ENCODE assay signal across 33 cellular contexts in genomic region chrX:809081-809480, GRCh38.
"Had no signal": no experiment of that assay in that cellular context is flagged by ENCODE, and none has a peak within 500 bp of the region (broad histone marks: within the 10 kb centered on the region; RNA-seq: fewer than 3 reads in every experiment).

No MANE protein-coding gene starts in this region.

- H3K27me3 Mint-ChIP-seq: activated B cell treated with CpG ODN at 0.5 μM for 24 hours; activated CD8-positive, alpha-beta memory T cell treated with anti-CD3 and anti-CD28 coated beads, Interleukin-2, amount 10 ng/mL, durations not matched to agents 7 days and 5 days had no signal

- H3K4me3 Mint-ChIP-seq: activated B cell treated with CpG ODN at 0.5 μM for 24 hours; activated CD4-positive, alpha-beta memory T cell treated with anti-CD3 and anti-CD28 coated beads for 36 hours; activated CD4-positive, alpha-beta T cell treated with anti-CD3 and anti-CD28 coated beads, Interleukin-2, amount 10 ng/mL, durations not matched to agents 24 days and 14 days; activated CD8-positive, alpha-beta memory T cell treated with anti-CD3 and anti-CD28 coated beads, Interleukin-2, amount 10 ng/mL, durations not matched to agents 7 days and 5 days; activated CD8-positive, alpha-beta T cell treated with anti-CD3 and anti-CD28 coated beads for 36 hours; activated naive CD4-positive, alpha-beta T cell treated with anti-CD3 and anti-CD28 coated beads, Interleukin-2, amount 10 ng/mL, durations not matched to agents 7 days and 5 days; activated naive CD4-positive, alpha-beta T cell treated with anti-CD3 and anti-CD28 coated beads, Interleukin-2, amount 50 U/mL, for 24 hours; activated naive CD8-positive, alpha-beta T cell; activated naive CD8-positive, alpha-beta T cell treated with anti-CD3 and anti-CD28 coated beads, Interleukin-2, amount 10 ng/mL, durations not matched to agents 7 days and 5 days; activated naive CD8-positive, alpha-beta T cell treated with anti-CD3 and anti-CD28 coated beads, Interleukin-2, amount 50 U/mL, for 24 hours; activated T-cell treated with anti-CD3 and anti-CD28 coated beads, Interleukin-2, amount 50 U/mL, for 24 hours; brain; T-helper 1 cell treated with Interleukin-12 subunit alpha and Interleukin-12 subunit beta and Interleukin-4 antibody, amounts not matched to agents 30 μg/mL and 1 μg/mL, for 36 hours; T-helper 2 cell treated with Interferon-gamma antibody and Interleukin-4, amounts not matched to agents 5 μg/mL and 100 μg/mL, for 36 hours had no signal

- H3K36me3 Mint-ChIP-seq: activated CD4-positive, alpha-beta memory T cell treated with anti-CD3 and anti-CD28 coated beads for 36 hours; activated CD8-positive, alpha-beta memory T cell treated with anti-CD3 and anti-CD28 coated beads, Interleukin-2, amount 10 ng/mL, durations not matched to agents 7 days and 5 days; activated naive CD4-positive, alpha-beta T cell treated with anti-CD3 and anti-CD28 coated beads, Interleukin-2, amount 10 ng/mL, durations not matched to agents 7 days and 5 days; activated naive CD4-positive, alpha-beta T cell treated with anti-CD3 and anti-CD28 coated beads, Interleukin-2, amount 50 U/mL, for 24 hours; activated naive CD8-positive, alpha-beta T cell; activated naive CD8-positive, alpha-beta T cell treated with anti-CD3 and anti-CD28 coated beads, Interleukin-2, amount 10 ng/mL, durations not matched to agents 7 days and 5 days; brain had no signal

- H3K9me3 Mint-ChIP-seq: activated B cell treated with CpG ODN at 0.5 μM for 24 hours; activated CD4-positive, alpha-beta memory T cell treated with anti-CD3 and anti-CD28 coated beads for 36 hours; activated CD8-positive, alpha-beta T cell treated with anti-CD3 and anti-CD28 coated beads for 36 hours; activated naive CD4-positive, alpha-beta T cell treated with anti-CD3 and anti-CD28 coated beads, Interleukin-2, amount 50 U/mL, for 24 hours; activated naive CD8-positive, alpha-beta T cell treated with anti-CD3 and anti-CD28 coated beads, Interleukin-2, amount 50 U/mL, for 24 hours; activated T-cell treated with anti-CD3 and anti-CD28 coated beads, Interleukin-2, amount 50 U/mL, for 24 hours had no signal

- H3K36me3 ChIP-seq: ascending aorta, cardiac muscle cell had no signal

- H3K4me1 Mint-ChIP-seq: activated B cell treated with CpG ODN at 0.5 μM for 24 hours; activated CD4-positive, alpha-beta T cell treated with anti-CD3 and anti-CD28 coated beads, Interleukin-2, amount 10 ng/mL, durations not matched to agents 24 days and 14 days; activated CD8-positive, alpha-beta memory T cell treated with anti-CD3 and anti-CD28 coated beads, Interleukin-2, amount 10 ng/mL, durations not matched to agents 7 days and 5 days; activated naive CD4-positive, alpha-beta T cell treated with anti-CD3 and anti-CD28 coated beads, Interleukin-2, amount 10 ng/mL, durations not matched to agents 7 days and 5 days; activated naive CD4-positive, alpha-beta T cell treated with anti-CD3 and anti-CD28 coated beads, Interleukin-2, amount 50 U/mL, for 24 hours; activated naive CD8-positive, alpha-beta T cell treated with anti-CD3 and anti-CD28 coated beads, Interleukin-2, amount 10 ng/mL, durations not matched to agents 7 days and 5 days; activated naive CD8-positive, alpha-beta T cell treated with anti-CD3 and anti-CD28 coated beads, Interleukin-2, amount 50 U/mL, for 24 hours had no signal

- H3K4me1 ChIP-seq: ascending aorta had no signal

- H3K9me3 ChIP-seq: ascending aorta had no signal

- H3K27ac ChIP-seq: ascending aorta, cardiac muscle cell, VCaP had no signal

- ATAC-seq: activated CD8-positive, alpha-beta memory T cell treated with anti-CD3 and anti-CD28 coated beads, Interleukin-2, amount 10 ng/mL, durations not matched to agents 7 days and 5 days; activated CD8-positive, alpha-beta T cell treated with anti-CD3 and anti-CD28 coated beads for 36 hours; activated naive CD8-positive, alpha-beta T cell treated with anti-CD3 and anti-CD28 coated beads, Interleukin-2, amount 50 U/mL, for 24 hours had no signal

- H3K27me3 ChIP-seq: ascending aorta, cardiac muscle cell had no signal

- H3K4me3 ChIP-seq: ascending aorta, cardiac muscle cell had no signal

- H3K27ac Mint-ChIP-seq: activated B cell treated with CpG ODN at 0.5 μM for 24 hours; activated CD4-positive, alpha-beta memory T cell treated with anti-CD3 and anti-CD28 coated beads for 36 hours; activated CD4-positive, alpha-beta T cell treated with anti-CD3 and anti-CD28 coated beads, Interleukin-2, amount 10 ng/mL, durations not matched to agents 24 days and 14 days; activated CD8-positive, alpha-beta memory T cell treated with anti-CD3 and anti-CD28 coated beads, Interleukin-2, amount 10 ng/mL, durations not matched to agents 7 days and 5 days; activated CD8-positive, alpha-beta T cell treated with anti-CD3 and anti-CD28 coated beads for 36 hours; activated naive CD4-positive, alpha-beta T cell treated with anti-CD3 and anti-CD28 coated beads, Interleukin-2, amount 10 ng/mL, durations not matched to agents 7 days and 5 days; activated naive CD4-positive, alpha-beta T cell treated with anti-CD3 and anti-CD28 coated beads, Interleukin-2, amount 50 U/mL, for 24 hours; activated naive CD8-positive, alpha-beta T cell; activated naive CD8-positive, alpha-beta T cell treated with anti-CD3 and anti-CD28 coated beads, Interleukin-2, amount 10 ng/mL, durations not matched to agents 7 days and 5 days; activated naive CD8-positive, alpha-beta T cell treated with anti-CD3 and anti-CD28 coated beads, Interleukin-2, amount 50 U/mL, for 24 hours; activated T-cell treated with anti-CD3 and anti-CD28 coated beads, Interleukin-2, amount 50 U/mL, for 24 hours; activated T-helper 2 cell treated with anti-CD3 and anti-CD28 coated beads, Interferon-gamma antibody, Interleukin-2, Interleukin-4, amounts not matched to agents 10 μg/mL and 5 μg/mL and 100 μg/mL, durations not matched to agents 14 hours and 24 hours and 36 hours; T-helper 1 cell treated with Interleukin-12 subunit alpha and Interleukin-12 subunit beta and Interleukin-4 antibody, amounts not matched to agents 30 μg/mL and 1 μg/mL, for 36 hours; T-helper 2 cell treated with Interferon-gamma antibody and Interleukin-4, amounts not matched to agents 5 μg/mL and 100 μg/mL, for 36 hours had no signal

- DNase-seq: activated B cell treated with CpG ODN at 0.5 μM for 24 hours; activated CD4-positive, alpha-beta memory T cell treated with anti-CD3 and anti-CD28 coated beads for 36 hours; activated CD4-positive, alpha-beta T cell treated with anti-CD3 and anti-CD28 coated beads for 4 hours; activated CD4-positive, alpha-beta T cell treated with anti-CD3 and anti-CD28 coated beads, Interleukin-2, amount 10 ng/mL, durations not matched to agents 24 days and 14 days; activated CD4-positive, alpha-beta T cell treated with anti-CD3 and anti-CD28 coated beads, Interleukin-2, amount 50 U/mL, for 1 hour; activated CD4-positive, alpha-beta T cell treated with anti-CD3 and anti-CD28 coated beads, Interleukin-2, amount 50 U/mL, for 4 hours; activated CD4-positive, CD25-positive, alpha-beta regulatory T cell treated with anti-CD3 and anti-CD28 coated beads, Interleukin-2, amount 50 U/mL, for 72 hours; activated CD8-positive, alpha-beta memory T cell treated with anti-CD3 and anti-CD28 coated beads, Interleukin-2, amount 10 ng/mL, durations not matched to agents 7 days and 5 days; activated CD8-positive, alpha-beta memory T cell treated with anti-CD3 and anti-CD28 coated beads, Interleukin-2, amount 50 U/mL, for 48 hours; activated CD8-positive, alpha-beta T cell treated with anti-CD3 and anti-CD28 coated beads for 36 hours; activated gamma-delta T cell; activated naive CD4-positive, alpha-beta T cell treated with anti-CD3 and anti-CD28 coated beads, Interleukin-2, amount 10 ng/mL, durations not matched to agents 7 days and 5 days; activated naive CD4-positive, alpha-beta T cell treated with Interleukin-2 at 50 U/mL for 16 hours; activated naive CD8-positive, alpha-beta T cell treated with anti-CD3 and anti-CD28 coated beads, Interleukin-2, amount 10 ng/mL, durations not matched to agents 7 days and 5 days; activated naive CD8-positive, alpha-beta T cell treated with anti-CD3 and anti-CD28 coated beads, Interleukin-2, amount 50 U/mL, for 24 hours; activated T-cell treated with anti-CD3 and anti-CD28 coated beads, Interleukin-2, amount 50 U/mL, for 24 hours; activated T-cell treated with anti-CD3 and anti-CD28 coated beads, Interleukin-2, amount 50 U/mL, for 48 hours; amygdala; anterior cingulate cortex; central memory CD4-positive, alpha-beta T cell; SW 1271; T-helper 1 cell; T-helper 2 cell; T-helper 9 cell had no signal
